ENCODE assay signal across 10 cellular contexts in the genomic region with DNA sequence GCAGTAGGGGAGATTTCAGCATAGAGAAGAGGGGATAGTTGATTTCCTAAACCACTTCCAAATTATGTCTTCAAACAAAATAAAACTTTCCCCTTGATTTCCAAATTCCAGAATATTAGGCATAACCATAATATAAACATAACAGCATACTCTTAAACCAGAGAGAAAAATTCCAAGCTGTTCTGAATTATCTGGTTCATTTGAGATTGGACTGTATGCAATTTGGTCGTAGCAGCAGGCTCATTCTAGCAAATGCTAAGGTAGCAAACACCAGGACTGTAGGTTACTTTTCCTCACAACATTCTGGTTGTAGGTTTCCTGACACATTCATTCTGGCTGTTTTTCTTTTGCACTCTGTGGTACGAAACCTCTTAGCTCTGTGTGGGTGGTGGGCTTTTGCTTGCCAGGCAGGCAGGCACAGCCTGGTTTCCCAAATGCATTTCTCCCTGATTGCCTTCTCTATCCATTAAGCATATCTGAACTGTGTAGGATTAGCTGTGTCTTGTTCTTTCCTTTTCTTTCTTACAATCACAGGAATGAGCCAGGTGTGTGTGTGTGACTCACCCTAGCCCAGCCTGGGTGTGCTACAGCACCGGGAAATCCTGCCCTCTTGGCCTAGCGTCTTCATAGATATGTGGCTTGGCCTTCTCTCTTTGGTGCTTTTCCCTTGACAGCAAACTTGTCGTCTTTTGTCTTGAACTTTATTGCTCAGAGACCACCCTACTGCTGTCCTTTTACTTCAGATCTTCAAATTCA.
DNase-seq lines count a peak whose midpoint lies in the region; ATAC-seq and TF ChIP-seq lines count a peak whose summit lies in the region.
"Had no signal": no experiment of that assay in that cellular context is flagged by ENCODE, and none has a peak within 500 bp of the region (broad histone marks: within the 10 kb centered on the region; RNA-seq: fewer than 3 reads in every experiment).

No MANE protein-coding gene starts in this region.

- peaks cover 52% of the 10 kb centered on the region for H3K4me1 Mint-ChIP-seq in progenitor cell of endocrine pancreas (ENCODE audit: low read depth)

- no peaks in the 10 kb centered on the region for H3K27me3 Mint-ChIP-seq in progenitor cell of endocrine pancreas

- H3K4me3 Mint-ChIP-seq in progenitor cell of endocrine pancreas (ENCODE audit: low read depth): no peak overlapping the region

- no peaks in the 10 kb centered on the region for H3K9me3 Mint-ChIP-seq in progenitor cell of endocrine pancreas (ENCODE audit: low read depth)

- in situ Hi-C loops in G401 (cut with HindIII; ENCODE audit: low sequenced_read_pairs): no loop called here

- no peak overlapping the region for H3K4me3 ChIP-seq in left ventricle myocardium inferior
- H3K4me3 ChIP-seq: cardiac muscle cell, heart right ventricle had no signal

- peak; percentile 70 for DNase-seq in G401 (ENCODE audit: low spot score)
- DNase-seq in RPMI7951 (ENCODE audit: low read depth): peak; percentile 56
- DNase-seq in progenitor cell of endocrine pancreas (ENCODE audit: low spot score, unreplicated experiment): no peak
- no peak for DNase-seq in left ventricle myocardium inferior
- no peak for DNase-seq in hypothalamus (lab: John Stamatoyannopoulos, UW)
- DNase-seq: heart right ventricle had no signal

- H3K27ac ChIP-seq in left ventricle myocardium inferior (replicated peaks): no peak overlapping the region
- H3K27ac ChIP-seq: cardiac muscle cell, heart right ventricle, neutrophil had no signal

- intact Hi-C loops in left ventricle myocardium inferior (cut with micrococcal nuclease): no loop called here

- TF ChIP-seq CTCF in progenitor cell of endocrine pancreas (IDR thresholded peaks at IDR 0.05; ENCODE audit: unreplicated experiment) (no peak), left ventricle myocardium inferior (IDR thresholded peaks at IDR 0.05; ENCODE audit: borderline replicate concordance) (no peak)

- no peaks in the 10 kb centered on the region for H3K36me3 ChIP-seq in left ventricle myocardium inferior
- H3K36me3 ChIP-seq: cardiac muscle cell, heart right ventricle, neutrophil had no signal

- H3K4me1 ChIP-seq in left ventricle myocardium inferior: peaks cover 63% of the 10 kb centered on the region

- peak; percentile 96 for ATAC-seq in esophagus mucosa
- no peak for ATAC-seq in GM21390 (IDR thresholded peaks at IDR 0.05; ENCODE audit: unreplicated experiment)

- peak overlapping the region; percentile 1 for H3K27ac Mint-ChIP-seq in progenitor cell of endocrine pancreas

- no peaks in the 10 kb centered on the region for H3K9me3 ChIP-seq in left ventricle myocardium inferior (replicated peaks)
- H3K9me3 ChIP-seq: heart right ventricle, neutrophil had no signal

- H3K27me3 ChIP-seq in left ventricle myocardium inferior (ENCODE audit: low read depth): no peaks in the 10 kb centered on the region
- H3K27me3 ChIP-seq: cardiac muscle cell, heart right ventricle, neutrophil had no signal

- no peaks in the 10 kb centered on the region for H3K36me3 Mint-ChIP-seq in progenitor cell of endocrine pancreas (ENCODE audit: insufficient read depth)

Comparison
In these comparisons a context has a peak if more than half of its experiments do, and no peak if none do; other contexts are left out.
1. DNase-seq: peak in G401 (single experiment) and RPMI7951 (single experiment); none in progenitor cell of endocrine pancreas (single experiment), left ventricle myocardium inferior (single experiment) and hypothalamus (0 of 51).